ENCODE assay signal across 7 cellular contexts in genomic region chr6:73451166-73452106, GRCh38. TPM values are rescaled to one million over a fixed set of nuclear protein-coding genes. Genes with fewer than 3 reads are reported as not detected.
DNase-seq lines count a peak whose midpoint lies in the region; ATAC-seq lines count a peak whose summit lies in the region.

No MANE protein-coding gene starts in this region.

- H2AK5ac ChIP-seq in mesendoderm (ENCODE audit: low read length): no peak overlapping the region

- CTCF ChIA-PET in activated CD4-positive, alpha-beta memory T cell treated with anti-CD3 and anti-CD28 coated beads for 36 hours (lab: Charles Lee): interaction anchor here (0.6 to 3.3 kb wide), 8 partner anchors 10 to 201 kb away, joined by 3 to 30 read pairs (median 8); partner anchors contain the start of gene MTO1

- intact Hi-C loops in activated CD4-positive, alpha-beta memory T cell treated with anti-CD3 and anti-CD28 coated beads for 36 hours (cut with micrococcal nuclease): loop anchor here (1.0 to 5.0 kb wide), 6 partner anchors 10 to 831 kb away; partner anchors contain the start of genes EEF1A1 and MTO1

- H3K4ac ChIP-seq in mesendoderm (ENCODE audit: low read depth, low read length): peak overlapping the region; percentile 49

- no peak overlapping the region for H2BK15ac ChIP-seq in mesendoderm (replicated peaks; ENCODE audit: low read depth)

- H3K9ac ChIP-seq in mesendoderm (ENCODE audit: low read length): peak overlapping the region; percentile 75

- no peaks in the 10 kb centered on the region for H3K27me3 ChIP-seq in mesendoderm (ENCODE audit: insufficient read depth, low read length, poor library complexity)

- POLR2A ChIA-PET in activated CD4-positive, alpha-beta memory T cell treated with anti-CD3 and anti-CD28 coated beads for 36 hours (lab: Charles Lee): interaction anchor here (0.7 to 3.9 kb wide), 9 partner anchors 11 to 203 kb away, joined by 4 to 82 read pairs (median 8); partner anchors contain the start of genes EEF1A1, MTO1 and SLC17A5

- no peak overlapping the region for H2BK5ac ChIP-seq in mesendoderm (ENCODE audit: low read length)

- H3K27ac ChIP-seq in mesendoderm (ENCODE audit: low read depth, low read length): no peak overlapping the region

- H3K27ac Mint-ChIP-seq in activated CD4-positive, alpha-beta memory T cell treated with anti-CD3 and anti-CD28 coated beads for 36 hours: peak overlapping the region; percentile 93
- peak overlapping the region; percentile 95 to 98 for H3K27ac Mint-ChIP-seq in effector memory CD8-positive, alpha-beta T cell
- H3K27ac Mint-ChIP-seq in stimulated activated effector memory CD8-positive, alpha-beta T cell treated with anti-CD3 and anti-CD28 coated beads, Interleukin-12 subunit alpha, Interleukin-12 subunit beta, amount 100 ng/mL, for 72 hours: peak overlapping the region; percentile 89

- no peaks in the 10 kb centered on the region for H3K79me2 ChIP-seq in mesendoderm (ENCODE audit: control insufficient read depth, insufficient read depth, low read length)

- no peak overlapping the region for H4K8ac ChIP-seq in mesendoderm (ENCODE audit: low read depth, low read length)

- H3K18ac ChIP-seq in mesendoderm (ENCODE audit: low read length): peak overlapping the region; percentile 46

- peak overlapping the region; percentile 86 for H3K4me3 Mint-ChIP-seq in activated CD4-positive, alpha-beta memory T cell treated with anti-CD3 and anti-CD28 coated beads for 36 hours
- H3K4me3 Mint-ChIP-seq in effector memory CD8-positive, alpha-beta T cell: peak overlapping the region; percentile 80 to 94
- H3K4me3 Mint-ChIP-seq in stimulated activated effector memory CD8-positive, alpha-beta T cell treated with anti-CD3 and anti-CD28 coated beads, Interleukin-12 subunit alpha, Interleukin-12 subunit beta, amount 100 ng/mL, for 72 hours: peak overlapping the region; percentile 93

- H3K27me3 Mint-ChIP-seq in activated CD4-positive, alpha-beta memory T cell treated with anti-CD3 and anti-CD28 coated beads for 36 hours: no peaks in the 10 kb centered on the region
- H3K27me3 Mint-ChIP-seq in effector memory CD8-positive, alpha-beta T cell: no peaks in the 10 kb centered on the region

- H3K4me2 ChIP-seq in mesendoderm (ENCODE audit: low read length): peak overlapping the region; percentile 23

- peaks cover 25% of the 10 kb centered on the region for H3K36me3 Mint-ChIP-seq in activated CD4-positive, alpha-beta memory T cell treated with anti-CD3 and anti-CD28 coated beads for 36 hours
- peaks cover 56% of the 10 kb centered on the region for H3K36me3 Mint-ChIP-seq in effector memory CD8-positive, alpha-beta T cell (ENCODE audit: insufficient read depth)
- peaks cover 59% of the 10 kb centered on the region for H3K36me3 Mint-ChIP-seq in stimulated activated effector memory CD8-positive, alpha-beta T cell treated with anti-CD3 and anti-CD28 coated beads, Interleukin-12 subunit alpha, Interleukin-12 subunit beta, amount 100 ng/mL, for 72 hours

- H3K79me1 ChIP-seq in mesendoderm (ENCODE audit: low read length): no peaks in the 10 kb centered on the region

- peak overlapping the region; percentile 49 for H3K4me3 ChIP-seq in mesendoderm (ENCODE audit: low read length)

- no peaks in the 10 kb centered on the region for H3K9me3 Mint-ChIP-seq in activated CD4-positive, alpha-beta memory T cell treated with anti-CD3 and anti-CD28 coated beads for 36 hours
- no peaks in the 10 kb centered on the region for H3K9me3 Mint-ChIP-seq in effector memory CD8-positive, alpha-beta T cell
- no peaks in the 10 kb centered on the region for H3K9me3 Mint-ChIP-seq in stimulated activated effector memory CD8-positive, alpha-beta T cell treated with anti-CD3 and anti-CD28 coated beads, Interleukin-12 subunit alpha, Interleukin-12 subunit beta, amount 100 ng/mL, for 72 hours

- no peak overlapping the region for H3K23ac ChIP-seq in mesendoderm (ENCODE audit: low read length)

- H3K36me3 ChIP-seq in mesendoderm (ENCODE audit: control insufficient read depth, insufficient read depth, low read length): no peaks in the 10 kb centered on the region

- no peaks in the 10 kb centered on the region for H3K4me1 ChIP-seq in mesendoderm (ENCODE audit: control insufficient read depth, low read depth, low read length)

- no peak overlapping the region for H2BK120ac ChIP-seq in mesendoderm (ENCODE audit: low read depth, low read length)

- no peak overlapping the region for H4K5ac ChIP-seq in mesendoderm (ENCODE audit: low read length)

- H3K4me1 Mint-ChIP-seq in activated CD4-positive, alpha-beta memory T cell treated with anti-CD3 and anti-CD28 coated beads for 36 hours (ENCODE audit: low read depth): peaks cover 18% of the 10 kb centered on the region
- peaks cover 13 to 32% of the 10 kb centered on the region in 2 donors for H3K4me1 Mint-ChIP-seq in effector memory CD8-positive, alpha-beta T cell (ENCODE audit: low read depth in 2 of 2)
- H3K4me1 Mint-ChIP-seq in stimulated activated effector memory CD8-positive, alpha-beta T cell treated with anti-CD3 and anti-CD28 coated beads, Interleukin-12 subunit alpha, Interleukin-12 subunit beta, amount 100 ng/mL, for 72 hours: peaks cover 22% of the 10 kb centered on the region

- peak overlapping the region; percentile 69 for H3K56ac ChIP-seq in mesendoderm (ENCODE audit: low read length)

- no CpG with 5 or more reads among the region's 80 CpGs for WGBS in mesendoderm (ENCODE audit: extremely low coverage, insufficient coverage, low lambda C conversion rate)

- peak; percentile 26 for ATAC-seq in GM18520 (IDR thresholded peaks at IDR 0.05; ENCODE audit: unreplicated experiment)
- ATAC-seq in HG02884 (IDR thresholded peaks at IDR 0.05; ENCODE audit: unreplicated experiment): peak; percentile 46
- ATAC-seq in effector memory CD8-positive, alpha-beta T cell (replicated peaks): peak; percentile 55
- ATAC-seq in stimulated activated effector memory CD8-positive, alpha-beta T cell treated with anti-CD3 and anti-CD28 coated beads, Interleukin-12 subunit alpha, Interleukin-12 subunit beta, amount 100 ng/mL, for 72 hours: peak; percentile 70

- peak; percentile 56 for DNase-seq in NCI-H2196 (lab: John Stamatoyannopoulos, UW; ENCODE audit: unreplicated experiment)
- peak; percentile 61 for DNase-seq in activated CD4-positive, alpha-beta memory T cell treated with anti-CD3 and anti-CD28 coated beads for 36 hours
- peak; percentile 10 to 30 (median 22) for DNase-seq in effector memory CD8-positive, alpha-beta T cell
- DNase-seq in mesendoderm: peak; percentile 48
- DNase-seq in stimulated activated effector memory CD8-positive, alpha-beta T cell treated with anti-CD3 and anti-CD28 coated beads, Interleukin-12 subunit alpha, Interleukin-12 subunit beta, amount 100 ng/mL, for 72 hours (ENCODE audit: low spot score in 2 of 2): peak; percentile 34 to 81

RNA-seq across cellular contexts. Expression of gene CGAS, which starts 0.7 kb away (rescaled TPM):
- total RNA-seq in activated CD4-positive, alpha-beta memory T cell treated with anti-CD3 and anti-CD28 coated beads for 36 hours: 10 to 100 TPM; 37.2 to 38.4 TPM
- 3.3 TPM for polyA plus RNA-seq in mesendoderm (2013, experiment 1 of 2)
- 3.3 TPM for polyA plus RNA-seq in mesendoderm (2013, experiment 2 of 2)

RNA-seq across cellular contexts. Expression of gene MTO1, which starts 10.1 kb away (rescaled TPM):
- 10 to 100 TPM; 40.7 to 47.7 TPM for total RNA-seq in activated CD4-positive, alpha-beta memory T cell treated with anti-CD3 and anti-CD28 coated beads for 36 hours
- polyA plus RNA-seq in mesendoderm (2013, experiment 1 of 2): 18.4 TPM
- polyA plus RNA-seq in mesendoderm (2013, experiment 2 of 2): 17.3 TPM

RNA-seq across cellular contexts. Expression of gene DDX43, which starts 56.8 kb away (rescaled TPM):
- total RNA-seq in activated CD4-positive, alpha-beta memory T cell treated with anti-CD3 and anti-CD28 coated beads for 36 hours: under 1 TPM; 0.15 to 0.29 TPM
- polyA plus RNA-seq in mesendoderm (2013, experiment 1 of 2): 0.04 TPM
- 0.03 TPM for polyA plus RNA-seq in mesendoderm (2013, experiment 2 of 2)
